In genomic region chr1:5771788-5772187, GRCh38 we compare ENCODE assay signal across 25 cellular contexts.
"Had no signal": no experiment of that assay in that cellular context is flagged by ENCODE, and none has a peak within 500 bp of the region (broad histone marks: within the 10 kb centered on the region; RNA-seq: fewer than 3 reads in every experiment).

No MANE protein-coding gene starts in this region.

- H3K27me3 ChIP-seq: body of pancreas had no signal

- ATAC-seq: activated T-cell treated with anti-CD3 and anti-CD28 coated beads, Interleukin-2, amount 50 U/mL, for 72 hours; body of pancreas; effector memory CD8-positive, alpha-beta T cell; gastroesophageal sphincter; WTC11 had no signal

- FAIRE-seq: colon had no signal

- H3K9me3 ChIP-seq: body of pancreas, esophagus squamous epithelium, gastroesophageal sphincter had no signal

- H3K36me3 ChIP-seq: esophagus squamous epithelium, gastroesophageal sphincter had no signal

- H3K4me3 ChIP-seq: body of pancreas had no signal

- DNase-seq: activated CD4-positive, alpha-beta memory T cell treated with anti-CD3 and anti-CD28 coated beads, Interleukin-2, amount 10 ng/mL, durations not matched to agents 7 days and 5 days; activated CD4-positive, alpha-beta T cell treated with anti-CD3 and anti-CD28 coated beads for 1 hour; activated CD4-positive, alpha-beta T cell treated with anti-CD3 and anti-CD28 coated beads for 4 hours; activated CD4-positive, alpha-beta T cell treated with anti-CD3 and anti-CD28 coated beads, Interleukin-2, amount 10 ng/mL, durations not matched to agents 7 days and 5 days; activated CD4-positive, alpha-beta T cell treated with anti-CD3 and anti-CD28 coated beads, Interleukin-2, amount 50 U/mL, for 4 hours; activated CD8-positive, alpha-beta memory T cell treated with anti-CD3 and anti-CD28 coated beads, Interleukin-2, amount 50 U/mL, for 48 hours; activated gamma-delta T cell treated with Interleukin-2 at 50 U/mL for 16 hours; activated naive CD4-positive, alpha-beta T cell treated with anti-CD3 and anti-CD28 coated beads, Interleukin-2, amount 50 U/mL, for 16 hours; activated naive CD4-positive, alpha-beta T cell treated with Interleukin-2 at 50 U/mL for 16 hours; activated T-cell treated with anti-CD3 and anti-CD28 coated beads for 4 hours; activated T-cell treated with anti-CD3 and anti-CD28 coated beads, Interleukin-2, amount 50 U/mL, for 24 hours; activated T-cell treated with anti-CD3 and anti-CD28 coated beads, Interleukin-2, amount 50 U/mL, for 72 hours; aorta; cortex of kidney; dermis blood vessel endothelial cell; effector CD4-positive, alpha-beta T cell; effector memory CD8-positive, alpha-beta T cell; erythroblast; esophagus squamous epithelium; foreskin melanocyte; T-helper 2 cell had no signal

- H3K27ac ChIP-seq: body of pancreas, esophagus squamous epithelium, gastroesophageal sphincter had no signal
